ENCODE assay signal across 24 cellular contexts in the genomic region with DNA sequence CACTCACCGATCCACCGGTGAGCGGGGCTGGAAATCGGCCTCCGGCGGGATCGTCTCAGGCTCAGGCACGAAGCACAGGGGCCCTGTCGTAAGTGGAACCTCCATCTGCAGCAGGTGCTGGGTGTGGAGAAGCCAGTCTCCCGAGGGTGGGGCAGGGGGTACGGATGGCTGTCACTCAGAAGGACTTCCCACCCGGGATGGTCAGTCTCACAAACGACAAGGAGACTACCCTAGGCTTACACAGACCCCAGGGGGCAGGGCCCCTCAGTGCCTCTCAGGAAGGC. TPM values are rescaled to one million over a fixed set of nuclear protein-coding genes. Genes with fewer than 3 reads are reported as not detected.
DNase-seq lines count a peak whose midpoint lies in the region; ATAC-seq and TF ChIP-seq lines count a peak whose summit lies in the region.
"Had no signal": no experiment of that assay in that cellular context is flagged by ENCODE, and none has a peak within 500 bp of the region (broad histone marks: within the 10 kb centered on the region; RNA-seq: fewer than 3 reads in every experiment).

No MANE protein-coding gene starts in this region.

- H3K36me3 ChIP-seq in BLaER1 (no peaks in the 10 kb centered on the region), HEK293 (ENCODE audit: control insufficient read depth in 2 of 2, insufficient read depth in 1 of 2, low read length in 2 of 2) (no peaks in the 10 kb centered on the region), osteoblast (ENCODE audit: insufficient read depth, low read length) (no peaks in the 10 kb centered on the region)

- POLR2A ChIA-PET in HEK293 (lab: Yijun Ruan, JAX) = no interaction called here

- H4K20me1 ChIP-seq in BLaER1 = peaks cover 17% of the 10 kb centered on the region; the same call in 1 of the 2 replicates
- no peaks in the 10 kb centered on the region for H4K20me1 ChIP-seq in osteoblast (ENCODE audit: insufficient read depth, low read length)

- H3K9me3 ChIP-seq in BLaER1 (no peaks in the 10 kb centered on the region), HEK293 (ENCODE audit: control insufficient read depth, insufficient read depth, low read depth, low read length) (no peaks in the 10 kb centered on the region), osteoblast (ENCODE audit: low read depth, low read length) (no peaks in the 10 kb centered on the region)
- H3K9me3 ChIP-seq: A549 had no signal

- no peak for ATAC-seq in GM21528 (IDR thresholded peaks at IDR 0.05; ENCODE audit: low FRiP score, unreplicated experiment)
- ATAC-seq: A549, GM12878 had no signal

- no peaks in the 10 kb centered on the region for H3K79me2 ChIP-seq in osteoblast (ENCODE audit: insufficient read depth, low read length)

- H3K27ac ChIP-seq in BLaER1 (no peak overlapping the region), HEK293 (ENCODE audit: extremely low read depth, low read depth, low read length) (no peak overlapping the region), osteoblast (ENCODE audit: low read depth, low read length) (no peak overlapping the region)
- H3K27ac ChIP-seq: 22Rv1, A549 had no signal

- H3K9ac ChIP-seq in BLaER1 = no peak overlapping the region

- no peaks in the 10 kb centered on the region for H3K4me1 Mint-ChIP-seq in activated naive CD4-positive, alpha-beta T cell treated with anti-CD3 and anti-CD28 coated beads, Interleukin-2, amount 10 ng/mL, durations not matched to agents 7 days and 5 days
- H3K4me1 Mint-ChIP-seq: B cell, CD14-positive monocyte had no signal

- H3K4me3 ChIP-seq in BLaER1 (no peak overlapping the region), HEK293 (ENCODE audit: low read depth, low read length) (no peak overlapping the region), osteoblast (ENCODE audit: insufficient read depth, low read length) (no peak overlapping the region)
- H3K4me3 ChIP-seq: A549, GM12878 had no signal

- no peak overlapping the region for H3K27ac Mint-ChIP-seq in activated naive CD4-positive, alpha-beta T cell treated with anti-CD3 and anti-CD28 coated beads, Interleukin-2, amount 10 ng/mL, durations not matched to agents 7 days and 5 days
- H3K27ac Mint-ChIP-seq: B cell; CD14-positive monocyte; CD4-positive, alpha-beta memory T cell; CD4-positive, CD25-positive, alpha-beta regulatory T cell; CD8-positive, alpha-beta memory T cell had no signal

- no peak overlapping the region for H3K4me3 Mint-ChIP-seq in activated naive CD4-positive, alpha-beta T cell treated with anti-CD3 and anti-CD28 coated beads, Interleukin-2, amount 10 ng/mL, durations not matched to agents 7 days and 5 days
- H3K4me3 Mint-ChIP-seq: B cell; CD14-positive monocyte; CD4-positive, alpha-beta memory T cell; CD4-positive, CD25-positive, alpha-beta regulatory T cell; CD8-positive, alpha-beta memory T cell had no signal

- peaks cover 10% of the 10 kb centered on the region for H3K9me3 Mint-ChIP-seq in activated naive CD4-positive, alpha-beta T cell treated with anti-CD3 and anti-CD28 coated beads, Interleukin-2, amount 10 ng/mL, durations not matched to agents 7 days and 5 days
- H3K9me3 Mint-ChIP-seq: CD4-positive, alpha-beta memory T cell; CD8-positive, alpha-beta memory T cell had no signal

- DNase-seq in osteoblast (ENCODE audit: insufficient read length, low spot score, missing footprints) = peak; percentile 83
- DNase-seq in activated naive CD4-positive, alpha-beta T cell treated with anti-CD3 and anti-CD28 coated beads, Interleukin-2, amount 10 ng/mL, durations not matched to agents 7 days and 5 days = no peak
- DNase-seq: AML-193; C1 segment of cervical spinal cord; CD4-positive, alpha-beta memory T cell; CD4-positive, CD25-positive, alpha-beta regulatory T cell; COR-L47; DMS 273 treated with DMSO at 0.1 percent for 48 hours; DMS153; DMS53; DMS79; DND-41; EL; GDM1 had no signal

- H3K4me1 ChIP-seq in BLaER1 (peaks cover 38% of the 10 kb centered on the region), HEK293 (ENCODE audit: control insufficient read depth, insufficient read depth, low read length) (no peaks in the 10 kb centered on the region), osteoblast (ENCODE audit: insufficient read depth, low read length) (no peaks in the 10 kb centered on the region)

- H2AFZ ChIP-seq in osteoblast (ENCODE audit: low read length) = no peak overlapping the region

- H3K27me3 ChIP-seq in BLaER1 = no peaks in the 10 kb centered on the region
- H3K27me3 ChIP-seq in osteoblast (ENCODE audit: insufficient read depth, low read length) = no peaks in the 10 kb centered on the region

- H3K27me3 Mint-ChIP-seq in activated naive CD4-positive, alpha-beta T cell treated with anti-CD3 and anti-CD28 coated beads, Interleukin-2, amount 10 ng/mL, durations not matched to agents 7 days and 5 days = peaks cover 8% of the 10 kb centered on the region

- CTCF ChIA-PET in HEK293 (lab: Yijun Ruan, JAX) = interaction anchor here (0.7 kb wide), 1 partner anchor 9 kb away, joined by 4 read pairs; no protein-coding TSS in a partner anchor
- CTCF ChIA-PET in activated naive CD4-positive, alpha-beta T cell treated with anti-CD3 and anti-CD28 coated beads, Interleukin-2, amount 10 ng/mL, durations not matched to agents 7 days and 5 days (lab: Charles Lee) = no interaction called here

- no peaks in the 10 kb centered on the region for H3K36me3 Mint-ChIP-seq in activated naive CD4-positive, alpha-beta T cell treated with anti-CD3 and anti-CD28 coated beads, Interleukin-2, amount 10 ng/mL, durations not matched to agents 7 days and 5 days
- H3K36me3 Mint-ChIP-seq: CD14-positive monocyte; CD4-positive, alpha-beta memory T cell; CD4-positive, CD25-positive, alpha-beta regulatory T cell; CD8-positive, alpha-beta memory T cell had no signal

- TF ChIP-seq CTCF in HEK293 (tag by site-specific recombination; IDR thresholded peaks at IDR 0.05) = no peak
- TF ChIP-seq CTCF in osteoblast (IDR thresholded peaks at IDR 0.05; ENCODE audit: extremely low read depth, low read depth, low read length) = no peak

- H3K4me2 ChIP-seq in BLaER1 (peak overlapping the region; percentile 63; the same call in 1 of the 2 replicates), osteoblast (ENCODE audit: insufficient read depth, low read length) (no peak overlapping the region)
- H3K4me2 ChIP-seq: A549 had no signal

TF ChIP-seq in HEK293, 187 proteins besides CTCF, POLR2A, EP300 and RAD21:
- TF ChIP-seq ZNF837 (tag by site-specific recombination; IDR thresholded peaks at IDR 0.05) (no peak), ZNF10 (tag by site-specific recombination; IDR thresholded peaks at IDR 0.05) (no peak), ZNF248 (tag by site-specific recombination; IDR thresholded peaks at IDR 0.05) (no peak), SCRT2 (tag by site-specific recombination; IDR thresholded peaks at IDR 0.05) (no peak), ZNF335 (tag by site-specific recombination; conservative IDR thresholded peaks at IDR 0.05) (0 out of 2 replicates have a peak, but pooled peaks have one; percentile 8)

RNA-seq across cellular contexts. Expression of a gene that starts 27.8 kb away (rescaled TPM):
- total RNA-seq in osteoblast = 23.9 and 26.8 TPM in 2 replicates

RNA-seq across cellular contexts. Expression of a gene that starts 47.6 kb away (rescaled TPM):
- total RNA-seq in osteoblast = under 0.01 and 0.29 TPM in 2 replicates
- total RNA-seq: A172; B cell; CD4-positive, alpha-beta memory T cell; CD4-positive, CD25-positive, alpha-beta regulatory T cell; CD8-positive, alpha-beta memory T cell; GM12878 had no signal
